1 cellular context compared by ENCODE assay signal in genomic region chr3:128559486-128560225, GRCh38.
TF ChIP-seq lines count a peak whose summit lies in the region.

No MANE protein-coding gene starts in this region.

TF ChIP-seq in HCT116, 20 proteins besides CTCF, POLR2A, EP300 and RAD21 (continued from another document):
- TF ChIP-seq SP1 (IDR thresholded peaks at IDR 0.05; ENCODE audit: low read depth) (no peak), ELF1 (IDR thresholded peaks at IDR 0.05; ENCODE audit: borderline replicate concordance, low read depth) (no peak), FOSL1 (IDR thresholded peaks at IDR 0.05; ENCODE audit: low read depth) (no peak; the same call in 1 of the 2 replicates)
TF ChIP-seq in HCT116: peak in this region for 0.
